Comparison of ENCODE assay signal across 13 cellular contexts in genomic region chr17:29699283-29699682, GRCh38.
DNase-seq lines count a peak whose midpoint lies in the region; ATAC-seq and TF ChIP-seq lines count a peak whose summit lies in the region.
"Had no signal": no experiment of that assay in that cellular context is flagged by ENCODE, and none has a peak within 500 bp of the region (broad histone marks: within the 10 kb centered on the region; RNA-seq: fewer than 3 reads in every experiment).

No MANE protein-coding gene starts in this region.

- no peak overlapping the region for H3K4me3 ChIP-seq in CD4-positive, alpha-beta memory T cell (ENCODE audit: low read length in 2 of 2)
- H3K4me3 ChIP-seq in BE2C (ENCODE audit: low read depth, low read length) = no peak overlapping the region

- no peak for DNase-seq in CD4-positive, alpha-beta memory T cell
- DNase-seq in activated naive CD8-positive, alpha-beta T cell treated with anti-CD3 and anti-CD28 coated beads, Interleukin-2, amount 50 U/mL, for 24 hours = no peak
- peak; percentile 62 for DNase-seq in islet precursor cell
- DNase-seq in putamen (ENCODE audit: low spot score) = peak; percentile 50
- no peak for DNase-seq in T-helper 9 cell
- no peak for DNase-seq in NCI-H774 (lab: John Stamatoyannopoulos, UW)
- DNase-seq in BE2C = no peak
- DNase-seq: activated CD4-positive, CD25-positive, alpha-beta regulatory T cell treated with anti-CD3 and anti-CD28 coated beads, Interleukin-2, amount 50 U/mL, for 72 hours; Calu3; NCI-H2081 treated with DMSO at 0.1 percent for 48 hours; stimulated activated naive CD4-positive, alpha-beta T cell had no signal

- no peak overlapping the region for H3K27ac ChIP-seq in CD4-positive, alpha-beta memory T cell (ENCODE audit: low read depth, low read length)

- peaks cover 9 to 19% (median 14%) of the 10 kb centered on the region in 4 donors for H3K4me1 Mint-ChIP-seq in CD4-positive, alpha-beta memory T cell
- H3K4me1 Mint-ChIP-seq in activated naive CD8-positive, alpha-beta T cell treated with anti-CD3 and anti-CD28 coated beads, Interleukin-2, amount 50 U/mL, for 24 hours = peaks cover 34% of the 10 kb centered on the region

- no peak for TF ChIP-seq CTCF in BE2C (IDR thresholded peaks at IDR 0.05; ENCODE audit: low read depth, low read length)

- H3K27me3 ChIP-seq in CD4-positive, alpha-beta memory T cell (ENCODE audit: insufficient read depth, low read length) = no peaks in the 10 kb centered on the region
- H3K27me3 ChIP-seq in BE2C = no peaks in the 10 kb centered on the region

- H3K4me1 ChIP-seq in CD4-positive, alpha-beta memory T cell (ENCODE audit: insufficient read depth, low read length) = peaks cover 7% of the 10 kb centered on the region
- no peaks in the 10 kb centered on the region for H3K4me1 ChIP-seq in BE2C

- POLR2A ChIA-PET in CD4-positive, alpha-beta memory T cell (lab: Charles Lee; ENCODE audit: partially characterized antibody) = interaction anchor here (1.0 to 1.8 kb wide), 6 partner anchors 12 to 84 kb away, joined by 3 to 12 read pairs (median 4); no protein-coding TSS in a partner anchor

- no peak overlapping the region for H3K4me3 Mint-ChIP-seq in CD4-positive, alpha-beta memory T cell
- H3K4me3 Mint-ChIP-seq in activated naive CD8-positive, alpha-beta T cell treated with anti-CD3 and anti-CD28 coated beads, Interleukin-2, amount 50 U/mL, for 24 hours = no peak overlapping the region

- peaks cover 22% of the 10 kb centered on the region for H3K36me3 ChIP-seq in CD4-positive, alpha-beta memory T cell (ENCODE audit: insufficient read depth, low read length)
- H3K36me3 ChIP-seq in BE2C = peaks cover 7% of the 10 kb centered on the region; the same call in 1 of the 2 replicates

- peak overlapping the region in 5 of 7 donors; percentile 47 to 80 (median 69) for H3K27ac Mint-ChIP-seq in CD4-positive, alpha-beta memory T cell
- peak overlapping the region; percentile 46 for H3K27ac Mint-ChIP-seq in activated naive CD8-positive, alpha-beta T cell treated with anti-CD3 and anti-CD28 coated beads, Interleukin-2, amount 50 U/mL, for 24 hours

- peaks cover 40 to 57% of the 10 kb centered on the region in 2 donors for H3K36me3 Mint-ChIP-seq in CD4-positive, alpha-beta memory T cell
- H3K36me3 Mint-ChIP-seq in activated naive CD8-positive, alpha-beta T cell treated with anti-CD3 and anti-CD28 coated beads, Interleukin-2, amount 50 U/mL, for 24 hours (ENCODE audit: low read depth) = peaks cover 30% of the 10 kb centered on the region

- no peak for ATAC-seq in activated naive CD8-positive, alpha-beta T cell treated with anti-CD3 and anti-CD28 coated beads, Interleukin-2, amount 50 U/mL, for 24 hours
- no peak for ATAC-seq in GM18861 (IDR thresholded peaks at IDR 0.05; ENCODE audit: unreplicated experiment)
- ATAC-seq: activated naive CD4-positive, alpha-beta T cell treated with anti-CD3 and anti-CD28 coated beads, Interleukin-2, amount 50 U/mL, for 72 hours had no signal

- CTCF ChIA-PET in CD4-positive, alpha-beta memory T cell (lab: Charles Lee; ENCODE audit: partially characterized antibody) = interaction anchor here (0.6 to 2.6 kb wide), 8 partner anchors 9 to 329 kb away, joined by 3 to 11 read pairs (median 4); no protein-coding TSS in a partner anchor

- no peaks in the 10 kb centered on the region for H3K9me3 ChIP-seq in CD4-positive, alpha-beta memory T cell (ENCODE audit: control insufficient read depth in 1 of 2, low read length in 2 of 2)
- no peaks in the 10 kb centered on the region for H3K9me3 ChIP-seq in BE2C

- no peaks in the 10 kb centered on the region for H3K9me3 Mint-ChIP-seq in CD4-positive, alpha-beta memory T cell
- H3K9me3 Mint-ChIP-seq in activated naive CD8-positive, alpha-beta T cell treated with anti-CD3 and anti-CD28 coated beads, Interleukin-2, amount 50 U/mL, for 24 hours = no peaks in the 10 kb centered on the region
- H3K9me3 Mint-ChIP-seq: activated naive CD4-positive, alpha-beta T cell treated with anti-CD3 and anti-CD28 coated beads, Interleukin-2, amount 50 U/mL, for 72 hours had no signal

- intact Hi-C loops in CD4-positive, alpha-beta memory T cell (cut with micrococcal nuclease) = no loop called here

- H3K27me3 Mint-ChIP-seq in CD4-positive, alpha-beta memory T cell = no peaks in the 10 kb centered on the region
- no peaks in the 10 kb centered on the region for H3K27me3 Mint-ChIP-seq in activated naive CD8-positive, alpha-beta T cell treated with anti-CD3 and anti-CD28 coated beads, Interleukin-2, amount 50 U/mL, for 24 hours

Comparison
In these comparisons a context has a peak if more than half of its experiments do, and no peak if none do; other contexts are left out.
1. DNase-seq: peak in islet precursor cell (single experiment) and putamen (single experiment); none in CD4-positive, alpha-beta memory T cell (0 of 5), activated naive CD8-positive, alpha-beta T cell treated with anti-CD3 and anti-CD28 coated beads, Interleukin-2, amount 50 U/mL, for 24 hours (single experiment), T-helper 9 cell (single experiment), NCI-H774 (single experiment) and BE2C (single experiment).